In genomic region chr2:28745225-28745624, GRCh38 we compare ENCODE assay signal across 22 cellular contexts.
"Had no signal": no experiment of that assay in that cellular context is flagged by ENCODE, and none has a peak within 500 bp of the region (broad histone marks: within the 10 kb centered on the region; RNA-seq: fewer than 3 reads in every experiment).

No MANE protein-coding gene starts in this region.

- H3K27me3 ChIP-seq: colonic mucosa, esophagus squamous epithelium, spleen, tibial nerve had no signal

- DNase-seq: activated CD4-positive, alpha-beta T cell treated with anti-CD3 and anti-CD28 coated beads, Interleukin-2, amount 10 ng/mL, durations not matched to agents 7 days and 5 days; activated CD4-positive, CD25-positive, alpha-beta regulatory T cell treated with anti-CD3 and anti-CD28 coated beads, Interleukin-2, amount 50 U/mL, for 72 hours; activated CD8-positive, alpha-beta memory T cell treated with anti-CD3 and anti-CD28 coated beads, Interleukin-2, amount 10 ng/mL, durations not matched to agents 7 days and 5 days; activated CD8-positive, alpha-beta T cell treated with anti-CD3 and anti-CD28 coated beads for 36 hours; activated effector memory CD4-positive, alpha-beta T cell treated with anti-CD3 and anti-CD28 coated beads, Interleukin-2, amount 50 U/mL, for 16 hours; activated naive CD4-positive, alpha-beta T cell treated with anti-CD3 and anti-CD28 coated beads, Interleukin-2, amount 10 ng/mL, durations not matched to agents 7 days and 5 days; activated T-cell treated with anti-CD3 and anti-CD28 coated beads for 4 hours; amygdala; colonic mucosa; esophagus squamous epithelium; naive thymus-derived CD4-positive, alpha-beta T cell; occipital lobe; posterior cingulate gyrus; retina; spleen; stimulated activated CD4-positive, alpha-beta T cell treated with anti-CD3 and anti-CD28 coated beads, Interleukin-4, amount 100 ng/mL, for 24 hours; stimulated activated naive CD4-positive, alpha-beta T cell treated with Interleukin-2 at 50 U/mL for 16 hours; SW 1271; T-helper 2 cell had no signal

- H3K4me3 ChIP-seq: colonic mucosa, esophagus squamous epithelium, spleen, tibial nerve had no signal

- H3K27ac Mint-ChIP-seq: activated CD8-positive, alpha-beta memory T cell treated with anti-CD3 and anti-CD28 coated beads, Interleukin-2, amount 10 ng/mL, durations not matched to agents 7 days and 5 days; activated CD8-positive, alpha-beta T cell treated with anti-CD3 and anti-CD28 coated beads for 36 hours; activated naive CD4-positive, alpha-beta T cell treated with anti-CD3 and anti-CD28 coated beads, Interleukin-2, amount 10 ng/mL, durations not matched to agents 7 days and 5 days had no signal

- ATAC-seq: activated CD8-positive, alpha-beta memory T cell treated with anti-CD3 and anti-CD28 coated beads, Interleukin-2, amount 10 ng/mL, durations not matched to agents 7 days and 5 days; activated CD8-positive, alpha-beta T cell treated with anti-CD3 and anti-CD28 coated beads for 36 hours; naive thymus-derived CD4-positive, alpha-beta T cell had no signal

- H3K27ac ChIP-seq: colonic mucosa had no signal

- H3K36me3 ChIP-seq: colonic mucosa, esophagus squamous epithelium, spleen had no signal

- H3K36me3 Mint-ChIP-seq: activated naive CD4-positive, alpha-beta T cell treated with anti-CD3 and anti-CD28 coated beads, Interleukin-2, amount 10 ng/mL, durations not matched to agents 7 days and 5 days had no signal

- H3K9me3 ChIP-seq: colonic mucosa, esophagus squamous epithelium, spleen, tibial nerve had no signal

- H3K4me3 Mint-ChIP-seq: activated CD4-positive, alpha-beta T cell treated with anti-CD3 and anti-CD28 coated beads, Interleukin-2, amount 10 ng/mL, durations not matched to agents 7 days and 5 days; activated CD8-positive, alpha-beta memory T cell treated with anti-CD3 and anti-CD28 coated beads, Interleukin-2, amount 10 ng/mL, durations not matched to agents 7 days and 5 days; activated CD8-positive, alpha-beta T cell treated with anti-CD3 and anti-CD28 coated beads for 36 hours; activated naive CD4-positive, alpha-beta T cell treated with anti-CD3 and anti-CD28 coated beads, Interleukin-2, amount 10 ng/mL, durations not matched to agents 7 days and 5 days; central memory CD8-positive, alpha-beta T cell; neural crest cell had no signal
